23 cellular contexts compared by ENCODE assay signal in the genomic region with DNA sequence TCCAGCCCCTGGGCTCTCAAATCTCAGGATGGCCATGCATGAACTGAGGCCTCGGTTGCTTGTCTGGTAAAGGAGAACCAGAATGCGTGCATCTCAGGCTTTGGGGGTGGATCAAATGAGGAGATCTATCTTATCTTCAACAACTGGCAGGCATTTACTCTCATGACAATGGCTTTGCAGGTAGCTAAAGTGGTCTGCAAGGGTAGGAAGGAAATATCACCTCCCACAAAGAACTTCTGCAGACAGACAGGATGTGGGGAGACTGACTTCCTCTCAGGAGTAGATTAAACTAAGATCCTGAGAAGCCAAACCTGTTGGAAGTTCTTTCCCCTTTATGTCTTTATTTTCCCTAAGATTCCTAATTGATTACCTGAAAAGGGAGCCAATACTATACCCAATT. TPM values are rescaled to one million over a fixed set of nuclear protein-coding genes. Genes with fewer than 3 reads are reported as not detected.
DNase-seq lines count a peak whose midpoint lies in the region; ATAC-seq and TF ChIP-seq lines count a peak whose summit lies in the region.
"Had no signal": no experiment of that assay in that cellular context is flagged by ENCODE, and none has a peak within 500 bp of the region (broad histone marks: within the 10 kb centered on the region; RNA-seq: fewer than 3 reads in every experiment).

No MANE protein-coding gene starts in this region.

- CTCF ChIA-PET in CD8-positive, alpha-beta memory T cell (lab: Charles Lee), result interaction anchor here (2.3 kb wide), 1 partner anchor 26 kb away, joined by 8 read pairs; no protein-coding TSS in a partner anchor
- CTCF ChIA-PET in WTC11 (lab: Charles Lee), result interaction anchor here (1.1 to 1.5 kb wide), 2 partner anchors 8 to 26 kb away, joined by 3 to 4 read pairs; a partner anchor contains a TSS

- H2BK15ac ChIP-seq in mesendoderm (replicated peaks; ENCODE audit: low read depth), result no peak overlapping the region

- no peak overlapping the region for H3K9ac ChIP-seq in BLaER1 treated with 17β-estradiol and CSF1 and Interleukin-3, amounts not matched to agents 10 nM and 100 nM
- peak overlapping the region; percentile 35 for H3K9ac ChIP-seq in mesendoderm (ENCODE audit: low read length)
- H3K9ac ChIP-seq: parathyroid adenoma had no signal

- peak in 2 of 5 donors; percentile 10 to 23 for DNase-seq in CD8-positive, alpha-beta memory T cell
- no peak for DNase-seq in WTC11 (ENCODE audit: low spot score)
- peak; percentile 86 for DNase-seq in mesendoderm
- DNase-seq in CD14-positive monocyte (ENCODE audit: low spot score), result no peak
- DNase-seq in HPDE6-E6E7 (ENCODE audit: extremely low spot score), result no peak
- no peak for DNase-seq in GM20000 (ENCODE audit: low spot score)
- DNase-seq: activated CD4-positive, CD25-positive, alpha-beta regulatory T cell; AML-193; anterior cingulate cortex; cerebellar nuclear complex; effector memory CD4-positive, alpha-beta T cell; GOT3; NCI-H1436 treated with DMSO at 0.1 percent for 48 hours; NCI-H774; PC-3 had no signal

- peak; percentile 67 for ATAC-seq in WTC11
- ATAC-seq: activated T-helper 17 cell treated with anti-CD3 and anti-CD28 coated beads, Interleukin-2, amount 50 U/mL, for 72 hours; PC-3 had no signal

- peak overlapping the region; percentile 65 for H3K18ac ChIP-seq in mesendoderm (ENCODE audit: low read length)

- H2BK5ac ChIP-seq in mesendoderm (ENCODE audit: low read length), result peak overlapping the region; percentile 77

- no peak for TF ChIP-seq CTCF in WTC11 (IDR thresholded peaks at IDR 0.05)
- TF ChIP-seq CTCF in CD14-positive monocyte (IDR thresholded peaks at IDR 0.05), result no peak
- TF ChIP-seq CTCF in GM20000 (IDR thresholded peaks at IDR 0.05; ENCODE audit: extremely low read depth, missing control alignments), result no peak

- H3K27ac Mint-ChIP-seq in CD8-positive, alpha-beta memory T cell, result peak overlapping the region; percentile 1 to 75 (median 20)
- peak overlapping the region; percentile 20 for H3K27ac Mint-ChIP-seq in WTC11
- H3K27ac Mint-ChIP-seq in CD14-positive monocyte, result no peak overlapping the region
- H3K27ac Mint-ChIP-seq: activated T-helper 17 cell treated with anti-CD3 and anti-CD28 coated beads, Interleukin-2, amount 50 U/mL, for 72 hours; type B pancreatic cell had no signal

- intact Hi-C loops in CD14-positive monocyte (cut with micrococcal nuclease), result no loop called here

- no peaks in the 10 kb centered on the region for H3K27me3 ChIP-seq in BLaER1 treated with 17β-estradiol and CSF1 and Interleukin-3, amounts not matched to agents 10 nM and 100 nM
- no peaks in the 10 kb centered on the region for H3K27me3 ChIP-seq in CD8-positive, alpha-beta memory T cell (ENCODE audit: insufficient read depth, low read length, poor library complexity, severe bottlenecking)
- no peaks in the 10 kb centered on the region for H3K27me3 ChIP-seq in mesendoderm (ENCODE audit: insufficient read depth, low read length, poor library complexity)
- H3K27me3 ChIP-seq: SJSA1 had no signal

- peak overlapping the region in 6 of 7 donors; percentile 10 to 79 (median 48) for H3K4me3 Mint-ChIP-seq in CD8-positive, alpha-beta memory T cell
- H3K4me3 Mint-ChIP-seq in WTC11, result no peak overlapping the region; the same call in 1 of the 2 replicates
- no peak overlapping the region for H3K4me3 Mint-ChIP-seq in CD14-positive monocyte
- H3K4me3 Mint-ChIP-seq: activated T-helper 17 cell treated with anti-CD3 and anti-CD28 coated beads, Interleukin-2, amount 50 U/mL, for 72 hours; type B pancreatic cell had no signal

- no peaks in the 10 kb centered on the region for H3K27me3 Mint-ChIP-seq in CD8-positive, alpha-beta memory T cell
- H3K27me3 Mint-ChIP-seq in WTC11 (ENCODE audit: low read depth) (no peaks in the 10 kb centered on the region), CD14-positive monocyte (ENCODE audit: low read depth in 3 of 3) (peaks cover 0 to 6% (median 0%) of the 10 kb centered on the region in 3 donors)
- H3K27me3 Mint-ChIP-seq: type B pancreatic cell had no signal

- no peak overlapping the region for H3K23ac ChIP-seq in mesendoderm (ENCODE audit: low read length)

- H3K56ac ChIP-seq in mesendoderm (ENCODE audit: low read length), result peak overlapping the region; percentile 72

- H4K20me1 ChIP-seq in BLaER1 treated with 17β-estradiol and CSF1 and Interleukin-3, amounts not matched to agents 10 nM and 100 nM, result no peaks in the 10 kb centered on the region

- POLR2A ChIA-PET in CD8-positive, alpha-beta memory T cell (lab: Charles Lee), result no interaction called here
- POLR2A ChIA-PET in WTC11 (lab: Charles Lee), result no interaction called here

- H4K8ac ChIP-seq in mesendoderm (ENCODE audit: low read depth, low read length), result no peak overlapping the region

- no peaks in the 10 kb centered on the region for H3K36me3 ChIP-seq in BLaER1 treated with 17β-estradiol and CSF1 and Interleukin-3, amounts not matched to agents 10 nM and 100 nM
- H3K36me3 ChIP-seq in CD8-positive, alpha-beta memory T cell (ENCODE audit: insufficient read depth, low read length), result no peaks in the 10 kb centered on the region
- peaks cover 2% of the 10 kb centered on the region for H3K36me3 ChIP-seq in mesendoderm (ENCODE audit: control insufficient read depth, insufficient read depth, low read length)
- H3K36me3 ChIP-seq: SJSA1 had no signal

- peaks cover 51 to 65% (median 58%) of the 10 kb centered on the region in 3 donors for H3K4me1 Mint-ChIP-seq in CD8-positive, alpha-beta memory T cell
- H3K4me1 Mint-ChIP-seq in WTC11 (peaks cover 79% of the 10 kb centered on the region), CD14-positive monocyte (peaks cover 20% of the 10 kb centered on the region)
- H3K4me1 Mint-ChIP-seq: activated T-helper 17 cell treated with anti-CD3 and anti-CD28 coated beads, Interleukin-2, amount 50 U/mL, for 72 hours had no signal

- whole genome bisulfite sequencing in mesendoderm (ENCODE audit: extremely low coverage, insufficient coverage, low lambda C conversion rate), result no CpG with 5 or more reads among the region's 2 CpGs

- H3K4ac ChIP-seq in mesendoderm (ENCODE audit: low read depth, low read length), result no peak overlapping the region

- no peak overlapping the region for H4K5ac ChIP-seq in mesendoderm (ENCODE audit: low read length)

- H3K79me2 ChIP-seq in mesendoderm (ENCODE audit: control insufficient read depth, insufficient read depth, low read length), result peaks cover 53% of the 10 kb centered on the region
- H3K79me2 ChIP-seq: parathyroid adenoma had no signal

- no peaks in the 10 kb centered on the region for H3K9me3 Mint-ChIP-seq in CD8-positive, alpha-beta memory T cell
- H3K9me3 Mint-ChIP-seq in WTC11, result no peaks in the 10 kb centered on the region
- H3K9me3 Mint-ChIP-seq in CD14-positive monocyte, result no peaks in the 10 kb centered on the region
- H3K9me3 Mint-ChIP-seq: activated T-helper 17 cell treated with anti-CD3 and anti-CD28 coated beads, Interleukin-2, amount 50 U/mL, for 72 hours had no signal

- peaks cover 28 to 52% (median 36%) of the 10 kb centered on the region in 10 experiments for H3K4me1 ChIP-seq in BLaER1 treated with 17β-estradiol and CSF1 and Interleukin-3, amounts not matched to agents 10 nM and 100 nM
- H3K4me1 ChIP-seq in CD8-positive, alpha-beta memory T cell (ENCODE audit: insufficient read depth, low read length), result peaks cover 50% of the 10 kb centered on the region
- H3K4me1 ChIP-seq in mesendoderm (ENCODE audit: control insufficient read depth, low read depth, low read length), result peaks cover 9% of the 10 kb centered on the region
- H3K4me1 ChIP-seq: parathyroid adenoma had no signal

- H3K4me2 ChIP-seq in BLaER1 treated with 17β-estradiol and CSF1 and Interleukin-3, amounts not matched to agents 10 nM and 100 nM, result peak overlapping the region; percentile 38 to 79 (median 63)
- H3K4me2 ChIP-seq in mesendoderm (ENCODE audit: low read length), result no peak overlapping the region

- H3K36me3 Mint-ChIP-seq in CD8-positive, alpha-beta memory T cell, result no peaks in the 10 kb centered on the region
- peaks cover 36% of the 10 kb centered on the region for H3K36me3 Mint-ChIP-seq in WTC11
- H3K36me3 Mint-ChIP-seq in CD14-positive monocyte, result no peaks in the 10 kb centered on the region

- no peaks in the 10 kb centered on the region for H3K9me3 ChIP-seq in BLaER1 treated with 17β-estradiol and CSF1 and Interleukin-3, amounts not matched to agents 10 nM and 100 nM (replicated peaks in 1 of 11)
- H3K9me3 ChIP-seq in CD8-positive, alpha-beta memory T cell (ENCODE audit: low read length), result no peaks in the 10 kb centered on the region
- H3K9me3 ChIP-seq: SJSA1 had no signal

- H3K79me1 ChIP-seq in mesendoderm (ENCODE audit: low read length), result peaks cover 7% of the 10 kb centered on the region

- H3K4me3 ChIP-seq in BLaER1 treated with 17β-estradiol and CSF1 and Interleukin-3, amounts not matched to agents 10 nM and 100 nM, result no peak overlapping the region
- peak overlapping the region; percentile 46 for H3K4me3 ChIP-seq in CD8-positive, alpha-beta memory T cell (ENCODE audit: low read length)
- H3K4me3 ChIP-seq in mesendoderm (ENCODE audit: low read length), result no peak overlapping the region
- H3K4me3 ChIP-seq: SJSA1 had no signal

- peak overlapping the region in 2 of 11 experiments; percentile 2 to 35; a peak in 1 of 22 replicates for H3K27ac ChIP-seq in BLaER1 treated with 17β-estradiol and CSF1 and Interleukin-3, amounts not matched to agents 10 nM and 100 nM
- H3K27ac ChIP-seq in CD8-positive, alpha-beta memory T cell (ENCODE audit: low read depth, low read length), result no peak overlapping the region
- peak overlapping the region; percentile 27 for H3K27ac ChIP-seq in mesendoderm (ENCODE audit: low read depth, low read length)
- H3K27ac ChIP-seq: parathyroid adenoma, SJSA1 had no signal

- H2AK5ac ChIP-seq in mesendoderm (ENCODE audit: low read length), result peak overlapping the region; percentile 13

- peak overlapping the region; percentile 73 for H2BK120ac ChIP-seq in mesendoderm (ENCODE audit: low read depth, low read length)

TF ChIP-seq in WTC11, 78 proteins besides CTCF, POLR2A, EP300 and RAD21 (continues in another document):
- TF ChIP-seq ZBTB21 (CRISPR knock-in tag; IDR thresholded peaks at IDR 0.05; ENCODE audit: borderline replicate concordance) (0 out of 2 replicates have a peak, but pooled peaks have one; percentile 23), GRHL2 (CRISPR knock-in tag; IDR thresholded peaks at IDR 0.05; ENCODE audit: insufficient replicate concordance, severe bottlenecking) (no peak), ETV6 (CRISPR knock-in tag; IDR thresholded peaks at IDR 0.05) (0 out of 2 replicates have a peak, but pooled peaks have one; percentile 38)

RNA-seq across cellular contexts. Expression of a gene that starts 7.8 kb away (rescaled TPM):
- total RNA-seq in CD8-positive, alpha-beta memory T cell, result not detected
- polyA plus RNA-seq in CD8-positive, alpha-beta memory T cell, result not detected
- total RNA-seq in WTC11 (2021), result 62.4 to 67.4 TPM (median 67.3 TPM) in 3 replicates
- polyA plus RNA-seq in mesendoderm (2013, experiment 1 of 2), result 73.5 TPM
- 73.8 TPM for polyA plus RNA-seq in mesendoderm (2013, experiment 2 of 2)
- polyA plus RNA-seq in CD14-positive monocyte, result not detected
- total RNA-seq: activated T-helper 17 cell treated with anti-CD3 and anti-CD28 coated beads, Interleukin-2, amount 50 U/mL, for 72 hours; MCF 10A; myocyte; PC-3; T-helper 2 cell treated with Interferon-gamma antibody and Interleukin-4, amounts not matched to agents 100 ng/mL and 5 ng/mL, for 36 hours had no signal

Comparison
In these comparisons a context has a peak if more than half of its experiments do, and no peak if none do; other contexts are left out.
1. H3K27ac Mint-ChIP-seq: peak in CD8-positive, alpha-beta memory T cell (8 of 8) and WTC11 (single experiment); none in CD14-positive monocyte (0 of 7).
2. H3K4me3 Mint-ChIP-seq: peak in CD8-positive, alpha-beta memory T cell (6 of 7); none in WTC11 (single experiment) and CD14-positive monocyte (0 of 2).
3. RNA of a gene that starts 7.8 kb away (total RNA-seq): 62.4 to 67.4 TPM in WTC11; not detected in CD8-positive, alpha-beta memory T cell; every median in the first group is over 10 times any median in the second.